ENCODE assay signal across 18 cellular contexts in genomic region chr10:119352042-119352441, GRCh38.
DNase-seq lines count a peak whose midpoint lies in the region; ATAC-seq and TF ChIP-seq lines count a peak whose summit lies in the region.
"Had no signal": no experiment of that assay in that cellular context is flagged by ENCODE, and none has a peak within 500 bp of the region (broad histone marks: within the 10 kb centered on the region; RNA-seq: fewer than 3 reads in every experiment).

No MANE protein-coding gene starts in this region.

- H2AK5ac ChIP-seq in mesendoderm (ENCODE audit: low read length) = no peak overlapping the region

- H3K18ac ChIP-seq in mesendoderm (ENCODE audit: low read length) = no peak overlapping the region

- no peak for TF ChIP-seq CTCF in ascending aorta (IDR thresholded peaks at IDR 0.05)

- H3K4me3 ChIP-seq in mesendoderm (ENCODE audit: low read length) (no peak overlapping the region), ascending aorta (no peak overlapping the region)
- H3K4me3 ChIP-seq: BLaER1, PC-9, SJCRH30 had no signal

- no peaks in the 10 kb centered on the region for H3K79me1 ChIP-seq in mesendoderm (ENCODE audit: low read length)

- H3K4me2 ChIP-seq in mesendoderm (ENCODE audit: low read length) = no peak overlapping the region
- H3K4me2 ChIP-seq: BLaER1, PC-9 had no signal

- peak; percentile 4 for DNase-seq in NCI-H82 (lab: John Stamatoyannopoulos, UW)
- DNase-seq in NCI-H82 treated with DMSO at 0.1 percent for 48 hours (lab: John Stamatoyannopoulos, UW; ENCODE audit: unreplicated experiment) = no peak
- peak; percentile 42 for DNase-seq in OCI-M1 (lab: John Stamatoyannopoulos, UW)
- DNase-seq in mesendoderm = peak; percentile 33
- no peak for DNase-seq in GM03348 (ENCODE audit: low spot score)
- no peak for DNase-seq in ascending aorta (ENCODE audit: low spot score in 2 of 2)
- DNase-seq: NCI-H1105; NCI-H1694; NCI-H2107; NCI-H226; NCI-H524 treated with DMSO at 0.1 percent for 48 hours; NK-92 treated with Interleukin-12 subunit alpha and Interleukin-12 subunit beta, amount 100 ng/mL, for 24 hours; PC-9; SJCRH30; T-helper 17 cell had no signal

- no peak overlapping the region for H3K27ac ChIP-seq in mesendoderm (ENCODE audit: low read depth, low read length)
- H3K27ac ChIP-seq in ascending aorta = peak overlapping the region in 1 of 2 donors; percentile 71
- H3K27ac ChIP-seq: BLaER1, PC-9, SJCRH30 had no signal

- H3K23ac ChIP-seq in mesendoderm (ENCODE audit: low read length) = no peak overlapping the region

- H3K4ac ChIP-seq in mesendoderm (ENCODE audit: low read depth, low read length) = no peak overlapping the region

- no peak for ATAC-seq in GM18511 (IDR thresholded peaks at IDR 0.05; ENCODE audit: unreplicated experiment)
- ATAC-seq: T-helper 17 cell had no signal

- no peak overlapping the region for H4K8ac ChIP-seq in mesendoderm (ENCODE audit: low read depth, low read length)

- H3K4me1 ChIP-seq in mesendoderm (ENCODE audit: control insufficient read depth, low read depth, low read length) = no peaks in the 10 kb centered on the region
- peaks cover 13 to 33% of the 10 kb centered on the region in 2 donors for H3K4me1 ChIP-seq in ascending aorta
- H3K4me1 ChIP-seq: SJCRH30 had no signal

- no peaks in the 10 kb centered on the region for H3K36me3 ChIP-seq in mesendoderm (ENCODE audit: control insufficient read depth, insufficient read depth, low read length)
- H3K36me3 ChIP-seq in ascending aorta = no peaks in the 10 kb centered on the region
- H3K36me3 ChIP-seq: BLaER1, SJCRH30 had no signal

- intact Hi-C loops in ascending aorta (cut with DNase I) = no loop called here

- H3K27me3 ChIP-seq in mesendoderm (ENCODE audit: insufficient read depth, low read length, poor library complexity) = no peaks in the 10 kb centered on the region
- no peaks in the 10 kb centered on the region for H3K27me3 ChIP-seq in ascending aorta
- H3K27me3 ChIP-seq: BLaER1, SJCRH30 had no signal

- H3K9ac ChIP-seq in mesendoderm (ENCODE audit: low read length) = no peak overlapping the region
- H3K9ac ChIP-seq: BLaER1 had no signal

- H3K56ac ChIP-seq in mesendoderm (ENCODE audit: low read length) = no peak overlapping the region

- WGBS in mesendoderm (ENCODE audit: extremely low coverage, insufficient coverage, low lambda C conversion rate) = no CpG with 5 or more reads among the region's 2 CpGs

- H2BK120ac ChIP-seq in mesendoderm (ENCODE audit: low read depth, low read length) = no peak overlapping the region

- no peaks in the 10 kb centered on the region for H3K79me2 ChIP-seq in mesendoderm (ENCODE audit: control insufficient read depth, insufficient read depth, low read length)

- no peak overlapping the region for H4K5ac ChIP-seq in mesendoderm (ENCODE audit: low read length)

- no peak for TF ChIP-seq RAD21 in Ishikawa (IDR thresholded peaks at IDR 0.05; ENCODE audit: low read depth)

- no peak overlapping the region for H2BK5ac ChIP-seq in mesendoderm (ENCODE audit: low read length)

- no peak for TF ChIP-seq EP300 in Ishikawa (IDR thresholded peaks at IDR 0.05; ENCODE audit: borderline replicate concordance)

- no peak overlapping the region for H2BK15ac ChIP-seq in mesendoderm (replicated peaks; ENCODE audit: low read depth)

- H3K9me3 ChIP-seq in ascending aorta = peaks cover 0 to 4% of the 10 kb centered on the region in 2 donors

TF ChIP-seq in Ishikawa, 13 proteins besides CTCF, POLR2A, EP300 and RAD21:
- no peak for TF ChIP-seq TCF12 (IDR thresholded peaks at IDR 0.05; ENCODE audit: low read depth)
- TF ChIP-seq REST (IDR thresholded peaks at IDR 0.05; ENCODE audit: low read depth) = no peak
- 0 out of 2 replicates have a peak, but pooled peaks have one; percentile 17 for TF ChIP-seq YY1 (IDR thresholded peaks at IDR 0.05; ENCODE audit: low read depth)

Comparison
In these comparisons a context has a peak if more than half of its experiments do, and no peak if none do; other contexts are left out.
1. DNase-seq: peak in NCI-H82 (single experiment), OCI-M1 (single experiment) and mesendoderm (single experiment); none in NCI-H82 treated with DMSO at 0.1 percent for 48 hours (single experiment), GM03348 (single experiment) and ascending aorta (0 of 2).